25 cellular contexts compared by ENCODE assay signal in genomic region chr13:22128413-22129198, GRCh38.
"Had no signal": no experiment of that assay in that cellular context is flagged by ENCODE, and none has a peak within 500 bp of the region (broad histone marks: within the 10 kb centered on the region; RNA-seq: fewer than 3 reads in every experiment).

No MANE protein-coding gene starts in this region.

- H3K4me3 ChIP-seq: ascending aorta, coronary artery, lung, pancreas, right lobe of liver, thoracic aorta, upper lobe of right lung had no signal

- H3K9me3 ChIP-seq: ascending aorta, neutrophil, pancreas, right lobe of liver, SK-N-SH, thoracic aorta, upper lobe of right lung had no signal

- H3K4me1 ChIP-seq: ascending aorta, pancreas, right lobe of liver had no signal

- DNase-seq: activated CD4-positive, alpha-beta T cell treated with anti-CD3 and anti-CD28 coated beads for 36 hours; activated CD4-positive, alpha-beta T cell treated with anti-CD3 and anti-CD28 coated beads, Interleukin-2, amount 50 U/mL, for 48 hours; activated CD8-positive, alpha-beta memory T cell treated with anti-CD3 and anti-CD28 coated beads, Interleukin-2, amount 10 ng/mL, durations not matched to agents 7 days and 5 days; activated effector memory CD4-positive, alpha-beta T cell treated with Interleukin-2 at 50 U/mL for 16 hours; activated naive CD4-positive, alpha-beta T cell treated with anti-CD3 and anti-CD28 coated beads, Interleukin-2, amount 10 ng/mL, durations not matched to agents 7 days and 5 days; activated T-cell treated with anti-CD3 and anti-CD28 coated beads, Interleukin-2, amount 50 U/mL, for 1 hour; effector CD4-positive, alpha-beta T cell; midbrain; naive B cell; pancreas; right lobe of liver; SK-N-SH; stimulated activated CD4-positive, alpha-beta T cell treated with anti-CD3 and anti-CD28 coated beads, Interleukin-4, amount 100 ng/mL, for 24 hours; upper lobe of right lung had no signal

- H3K27ac Mint-ChIP-seq: activated CD4-positive, alpha-beta T cell treated with anti-CD3 and anti-CD28 coated beads for 36 hours; activated CD8-positive, alpha-beta memory T cell treated with anti-CD3 and anti-CD28 coated beads, Interleukin-2, amount 10 ng/mL, durations not matched to agents 7 days and 5 days; activated naive CD4-positive, alpha-beta T cell treated with anti-CD3 and anti-CD28 coated beads, Interleukin-2, amount 10 ng/mL, durations not matched to agents 7 days and 5 days; T-helper 2 cell treated with Interferon-gamma antibody and Interleukin-4, amounts not matched to agents 5 μg/mL and 100 μg/mL, for 36 hours; WTC11 had no signal

- H3K27me3 ChIP-seq: ascending aorta, neutrophil, pancreas, right lobe of liver, upper lobe of right lung had no signal

- H3K27me3 Mint-ChIP-seq: activated CD4-positive, alpha-beta T cell treated with anti-CD3 and anti-CD28 coated beads for 36 hours; activated CD8-positive, alpha-beta memory T cell treated with anti-CD3 and anti-CD28 coated beads, Interleukin-2, amount 10 ng/mL, durations not matched to agents 7 days and 5 days; activated naive CD4-positive, alpha-beta T cell treated with anti-CD3 and anti-CD28 coated beads, Interleukin-2, amount 10 ng/mL, durations not matched to agents 7 days and 5 days; central memory CD8-positive, alpha-beta T cell; naive B cell had no signal

- H3K4me3 Mint-ChIP-seq: activated CD4-positive, alpha-beta T cell treated with anti-CD3 and anti-CD28 coated beads for 36 hours; activated CD8-positive, alpha-beta memory T cell treated with anti-CD3 and anti-CD28 coated beads, Interleukin-2, amount 10 ng/mL, durations not matched to agents 7 days and 5 days; activated naive CD4-positive, alpha-beta T cell treated with anti-CD3 and anti-CD28 coated beads, Interleukin-2, amount 10 ng/mL, durations not matched to agents 7 days and 5 days; central memory CD8-positive, alpha-beta T cell; T-helper 2 cell treated with Interferon-gamma antibody and Interleukin-4, amounts not matched to agents 5 μg/mL and 100 μg/mL, for 36 hours; WTC11 had no signal

- H3K27ac ChIP-seq: ascending aorta, coronary artery, neutrophil, pancreas, right lobe of liver, thoracic aorta, upper lobe of right lung had no signal

- ATAC-seq: activated CD4-positive, alpha-beta T cell treated with anti-CD3 and anti-CD28 coated beads for 36 hours; activated CD8-positive, alpha-beta memory T cell treated with anti-CD3 and anti-CD28 coated beads, Interleukin-2, amount 10 ng/mL, durations not matched to agents 7 days and 5 days; esophagus mucosa; right lobe of liver; stimulated activated effector memory CD8-positive, alpha-beta T cell treated with anti-CD3 and anti-CD28 coated beads, Interleukin-12 subunit alpha, Interleukin-12 subunit beta, amount 100 ng/mL, for 72 hours; upper lobe of right lung; WTC11 had no signal

- H3K9ac ChIP-seq: SK-N-SH had no signal

- FAIRE-seq: pancreas, TTC549 had no signal

- H3K9me3 Mint-ChIP-seq: central memory CD8-positive, alpha-beta T cell had no signal

- H3K36me3 Mint-ChIP-seq: activated naive CD4-positive, alpha-beta T cell treated with anti-CD3 and anti-CD28 coated beads, Interleukin-2, amount 10 ng/mL, durations not matched to agents 7 days and 5 days; stimulated activated effector memory CD8-positive, alpha-beta T cell treated with anti-CD3 and anti-CD28 coated beads, Interleukin-12 subunit alpha, Interleukin-12 subunit beta, amount 100 ng/mL, for 72 hours; WTC11 had no signal

- H3K36me3 ChIP-seq: ascending aorta, neutrophil, pancreas, right lobe of liver, thoracic aorta, upper lobe of right lung had no signal

- H3K4me1 Mint-ChIP-seq: WTC11 had no signal
